1 cellular context compared by ENCODE assay signal in genomic region chr11:6596237-6596877, GRCh38.
TF ChIP-seq lines count a peak whose summit lies in the region.

No MANE protein-coding gene starts in this region.

TF ChIP-seq in HepG2, 621 proteins besides CTCF, POLR2A, EP300 and RAD21:
- TF ChIP-seq ZNF496 (CRISPR knock-in tag; IDR thresholded peaks at IDR 0.05; ENCODE audit: insufficient replicate concordance) (no peak), MTERF4 (CRISPR knock-in tag; IDR thresholded peaks at IDR 0.05) (no peak), ZSCAN21 (CRISPR knock-in tag; IDR thresholded peaks at IDR 0.05; ENCODE audit: borderline replicate concordance) (no peak), MED13 (CRISPR knock-in tag; IDR thresholded peaks at IDR 0.05) (no peak), ZNF75D (CRISPR knock-in tag; IDR thresholded peaks at IDR 0.05; ENCODE audit: borderline replicate concordance) (no peak), ZHX2 (IDR thresholded peaks at IDR 0.05; ENCODE audit: low read depth) (no peak), ZHX2 (CRISPR knock-in tag; IDR thresholded peaks at IDR 0.05; ENCODE audit: borderline replicate concordance) (no peak), SCMH1 (CRISPR knock-in tag; IDR thresholded peaks at IDR 0.05; ENCODE audit: borderline replicate concordance) (no peak), DMTF1 (CRISPR knock-in tag; IDR thresholded peaks at IDR 0.05) (no peak), ZNF720 (CRISPR knock-in tag; IDR thresholded peaks at IDR 0.05) (no peak), GABPA (IDR thresholded peaks at IDR 0.05; ENCODE audit: low read depth, low read length) (no peak), GABPA (CRISPR knock-in tag; IDR thresholded peaks at IDR 0.05; ENCODE audit: low read depth) (no peak), ZBTB34 (CRISPR knock-in tag; IDR thresholded peaks at IDR 0.05) (no peak), ZBTB43 (CRISPR knock-in tag; conservative IDR thresholded peaks at IDR 0.05) (no peak), ZNF614 (CRISPR knock-in tag; IDR thresholded peaks at IDR 0.05; ENCODE audit: borderline replicate concordance) (no peak)
